Comparison of ENCODE assay signal across 9 cellular contexts in genomic region chr6:45156075-45156474, GRCh38.
A peak's percentile ranks its signal among the peaks of the same experiment; 100 is the strongest.
DNase-seq lines count a peak whose midpoint lies in the region; ATAC-seq and TF ChIP-seq lines count a peak whose summit lies in the region.
"Had no signal": no experiment of that assay in that cellular context is flagged by ENCODE, and none has a peak within 500 bp of the region (broad histone marks: within the 10 kb centered on the region; RNA-seq: fewer than 3 reads in every experiment).

No MANE protein-coding gene starts in this region.

- CTCF ChIA-PET in PC-9 (lab: Charles Lee), result no interaction called here
- CTCF ChIA-PET in Caco-2 (lab: Charles Lee), result no interaction called here

- 0 out of 2 replicates have a peak, but pooled peaks cover 3% of the 10 kb centered on the region for H3K9me3 ChIP-seq in PC-9 (ENCODE audit: insufficient read depth, low read depth)
- H3K9me3 ChIP-seq in Caco-2, result no peaks in the 10 kb centered on the region
- H3K9me3 ChIP-seq: BLaER1 treated with 17β-estradiol and CSF1 and Interleukin-3, amounts not matched to agents 10 nM and 100 nM had no signal

- peaks cover 10% of the 10 kb centered on the region for H3K4me1 Mint-ChIP-seq in Caco-2 (ENCODE audit: low read depth, unreplicated experiment)

- DNase-seq in CMK (ENCODE audit: low read depth), result peak; percentile 20
- DNase-seq in NCI-H510A (lab: John Stamatoyannopoulos, UW), result peak; percentile 6
- no peak for DNase-seq in COLO668 (lab: John Stamatoyannopoulos, UW; ENCODE audit: unreplicated experiment)
- DNase-seq in left ventricle myocardium superior, result no peak
- DNase-seq in PC-9, result no peak
- DNase-seq in Caco-2, result no peak

- intact Hi-C loops in left ventricle myocardium superior (cut with micrococcal nuclease) (no loop called here), PC-9 (cut with micrococcal nuclease; ENCODE audit: unreplicated experiment) (no loop called here), Caco-2 (cut with micrococcal nuclease; ENCODE audit: unreplicated experiment) (no loop called here)

- H3K4me1 ChIP-seq in PC-9 (replicated peaks; ENCODE audit: insufficient read depth), result no peaks in the 10 kb centered on the region
- peaks cover 11% of the 10 kb centered on the region; the same call in 1 of the 2 replicates for H3K4me1 ChIP-seq in Caco-2

- no peaks in the 10 kb centered on the region for H3K36me3 Mint-ChIP-seq in Caco-2 (ENCODE audit: insufficient read depth, unreplicated experiment)

- BruUV-seq in PC-9 (replicated peaks; lab: Mats Ljungman, UMichigan) (no TSS peak), Caco-2 (replicated peaks; lab: Mats Ljungman, UMichigan) (no TSS peak)

- no peaks in the 10 kb centered on the region; the same call in 1 of the 2 replicates for H3K9me2 ChIP-seq in PC-9 (ENCODE audit: insufficient read depth)

- H3K4me3 ChIP-seq in PC-9, result no peak overlapping the region
- H3K4me3 ChIP-seq in Caco-2 (ENCODE audit: low read depth, low read length), result no peak overlapping the region
- H3K4me3 ChIP-seq: BLaER1 treated with 17β-estradiol and CSF1 and Interleukin-3, amounts not matched to agents 10 nM and 100 nM had no signal

- TF ChIP-seq CTCF in PC-9 (conservative IDR thresholded peaks at IDR 0.05) (no peak), Caco-2 (IDR thresholded peaks at IDR 0.05; ENCODE audit: insufficient read depth in 1 of 2, low read depth in 1 of 2, low read length in 1 of 2, severe bottlenecking in 1 of 2, unreplicated experiment in 1 of 2) (no peak)

- H3K36me3 ChIP-seq in PC-9 (ENCODE audit: low read depth) (no peaks in the 10 kb centered on the region), Caco-2 (ENCODE audit: control insufficient read depth, insufficient read depth, low read length) (no peaks in the 10 kb centered on the region)
- H3K36me3 ChIP-seq: BLaER1 treated with 17β-estradiol and CSF1 and Interleukin-3, amounts not matched to agents 10 nM and 100 nM had no signal

- no peaks in the 10 kb centered on the region for H3K9me3 Mint-ChIP-seq in Caco-2 (ENCODE audit: unreplicated experiment)

- H3F3A ChIP-seq in PC-9 (ENCODE audit: insufficient read depth, low read depth), result no peaks in the 10 kb centered on the region

- H3K4me2 ChIP-seq in PC-9, result no peak overlapping the region

- H2AFZ ChIP-seq in PC-9, result no peak overlapping the region

- H3K27ac ChIP-seq in PC-9, result no peak overlapping the region
- H3K27ac ChIP-seq: BLaER1 treated with 17β-estradiol and CSF1 and Interleukin-3, amounts not matched to agents 10 nM and 100 nM had no signal

- H3K27ac Mint-ChIP-seq in Caco-2 (ENCODE audit: unreplicated experiment), result no peak overlapping the region

- H3K4me3 Mint-ChIP-seq in Caco-2 (ENCODE audit: unreplicated experiment), result no peak overlapping the region

- no peaks in the 10 kb centered on the region for H3K27me3 Mint-ChIP-seq in Caco-2 (ENCODE audit: insufficient read depth, unreplicated experiment)

- ATAC-seq in GM19043 (IDR thresholded peaks at IDR 0.05; ENCODE audit: low read depth, unreplicated experiment), result peak; percentile 99
- ATAC-seq in HG02885 (IDR thresholded peaks at IDR 0.05; ENCODE audit: poor library complexity, unreplicated experiment), result peak; percentile 99
- ATAC-seq in left ventricle myocardium superior, result no peak

- H4K20me1 ChIP-seq in PC-9 (ENCODE audit: insufficient read depth), result no peaks in the 10 kb centered on the region
- H4K20me1 ChIP-seq: BLaER1 treated with 17β-estradiol and CSF1 and Interleukin-3, amounts not matched to agents 10 nM and 100 nM had no signal

- POLR2A ChIA-PET in PC-9 (lab: Charles Lee; ENCODE audit: unreplicated experiment) (no interaction called here), Caco-2 (lab: Charles Lee) (no interaction called here)

- H3K79me2 ChIP-seq in PC-9 (ENCODE audit: low read depth), result no peaks in the 10 kb centered on the region

- no peaks in the 10 kb centered on the region for H3K27me3 ChIP-seq in PC-9 (ENCODE audit: insufficient read depth, low read depth)
- H3K27me3 ChIP-seq in Caco-2 (replicated peaks; ENCODE audit: control insufficient read depth, insufficient read depth, low read length), result no peaks in the 10 kb centered on the region
- H3K27me3 ChIP-seq: BLaER1 treated with 17β-estradiol and CSF1 and Interleukin-3, amounts not matched to agents 10 nM and 100 nM had no signal

Comparison
In these comparisons a context has a peak if more than half of its experiments do, and no peak if none do; other contexts are left out.
1. DNase-seq: peak in CMK (single experiment) and NCI-H510A (single experiment); none in COLO668 (single experiment), left ventricle myocardium superior (single experiment), PC-9 (0 of 2) and Caco-2 (0 of 2).